In genomic region chr3:133016838-133017309, GRCh38 we compare ENCODE assay signal across 1 cellular context.
TF ChIP-seq lines count a peak whose summit lies in the region.

No MANE protein-coding gene starts in this region.

TF ChIP-seq in SK-N-SH, 30 proteins besides CTCF, POLR2A, EP300 and RAD21 (continued from another document):
- TF ChIP-seq PBX3 (IDR thresholded peaks at IDR 0.05) (peak; percentile 59), TEAD4 (IDR thresholded peaks at IDR 0.05; ENCODE audit: borderline replicate concordance, insufficient read depth) (peak; percentile 35; the same call in 1 of the 2 replicates), SMC3 (IDR thresholded peaks at IDR 0.05; ENCODE audit: low read depth, low read length) (no peak; the same call in 1 of the 2 replicates), IRF3 (IDR thresholded peaks at IDR 0.05; ENCODE audit: low read depth, low read length) (no peak), GABPA (IDR thresholded peaks at IDR 0.05; ENCODE audit: low read depth) (no peak), RCOR1 (IDR thresholded peaks at IDR 0.05; ENCODE audit: low read length) (peak; percentile 96), POLR2AphosphoS5 (IDR thresholded peaks at IDR 0.05; ENCODE audit: low read depth, low read length) (peak; percentile 76), NFIC (IDR thresholded peaks at IDR 0.05; ENCODE audit: borderline replicate concordance) (peak; percentile 35; the same call in 1 of the 2 replicates), RXRA (IDR thresholded peaks at IDR 0.05; ENCODE audit: borderline replicate concordance, low read depth) (no peak), MAX (IDR thresholded peaks at IDR 0.05; ENCODE audit: low read depth) (no peak)
